17 cellular contexts compared by ENCODE assay signal in genomic region chr22:36256474-36256873, GRCh38. TPM values are rescaled to one million over a fixed set of nuclear protein-coding genes. Genes with fewer than 3 reads are reported as not detected.
A peak's percentile ranks its signal among the peaks of the same experiment; 100 is the strongest.
DNase-seq lines count a peak whose midpoint lies in the region; ATAC-seq, FAIRE-seq and TF ChIP-seq lines count a peak whose summit lies in the region.
"Had no signal": no experiment of that assay in that cellular context is flagged by ENCODE, and none has a peak within 500 bp of the region (broad histone marks: within the 10 kb centered on the region; RNA-seq: fewer than 3 reads in every experiment).

No MANE protein-coding gene starts in this region.

- no peaks in the 10 kb centered on the region for H3K27me3 Mint-ChIP-seq in activated CD4-positive, alpha-beta T cell treated with anti-CD3 and anti-CD28 coated beads for 36 hours
- no peaks in the 10 kb centered on the region for H3K27me3 Mint-ChIP-seq in activated naive CD8-positive, alpha-beta T cell treated with anti-CD3 and anti-CD28 coated beads for 36 hours
- no peaks in the 10 kb centered on the region for H3K27me3 Mint-ChIP-seq in naive thymus-derived CD8-positive, alpha-beta T cell
- H3K27me3 Mint-ChIP-seq: IgD-negative memory B cell had no signal

- H3K4me1 Mint-ChIP-seq in activated CD4-positive, alpha-beta T cell treated with anti-CD3 and anti-CD28 coated beads for 36 hours, result peaks cover 65% of the 10 kb centered on the region
- peaks cover 52% of the 10 kb centered on the region for H3K4me1 Mint-ChIP-seq in activated naive CD8-positive, alpha-beta T cell treated with anti-CD3 and anti-CD28 coated beads for 36 hours
- H3K4me1 Mint-ChIP-seq in naive thymus-derived CD8-positive, alpha-beta T cell, result peaks cover 40 to 65% (median 63%) of the 10 kb centered on the region in 4 donors

- H3K9me3 Mint-ChIP-seq in activated CD4-positive, alpha-beta T cell treated with anti-CD3 and anti-CD28 coated beads for 36 hours (ENCODE audit: low read depth), result no peaks in the 10 kb centered on the region
- H3K9me3 Mint-ChIP-seq in activated naive CD8-positive, alpha-beta T cell treated with anti-CD3 and anti-CD28 coated beads for 36 hours, result no peaks in the 10 kb centered on the region
- no peaks in the 10 kb centered on the region for H3K9me3 Mint-ChIP-seq in naive thymus-derived CD8-positive, alpha-beta T cell
- H3K9me3 Mint-ChIP-seq: IgD-negative memory B cell had no signal

- no peak for TF ChIP-seq POLR2A in GM12891 (IDR thresholded peaks at IDR 0.05; ENCODE audit: low read depth, low read length)

- no peak for DNase-seq in activated CD4-positive, alpha-beta T cell treated with anti-CD3 and anti-CD28 coated beads for 36 hours
- DNase-seq in activated CD4-positive, alpha-beta T cell treated with anti-CD3 and anti-CD28 coated beads, Interleukin-2, amount 50 U/mL, for 4 hours, result no peak
- no peak for DNase-seq in GM12891 (ENCODE audit: insufficient read length, low spot score)
- no peak for DNase-seq in activated naive CD8-positive, alpha-beta T cell treated with anti-CD3 and anti-CD28 coated beads for 36 hours
- no peak for DNase-seq in naive thymus-derived CD8-positive, alpha-beta T cell
- DNase-seq in NCI-H2196 (lab: John Stamatoyannopoulos, UW; ENCODE audit: unreplicated experiment), result no peak
- DNase-seq in omental fat pad (ENCODE audit: low spot score), result no peak
- DNase-seq: kidney glomerular epithelial cell, mucosa of descending colon, NCI-H2081, NCI-H526, pancreas had no signal

- intact Hi-C loops in activated CD4-positive, alpha-beta T cell treated with anti-CD3 and anti-CD28 coated beads for 36 hours (cut with DNase I, micrococcal nuclease), result no loop called here

- FAIRE-seq in GM12891 (lab: Jason Lieb, UNC), result peak; percentile 5
- FAIRE-seq: pancreas had no signal

- CTCF ChIA-PET in activated CD4-positive, alpha-beta T cell treated with anti-CD3 and anti-CD28 coated beads for 36 hours (lab: Charles Lee), result no interaction called here

- POLR2A ChIA-PET in activated CD4-positive, alpha-beta T cell treated with anti-CD3 and anti-CD28 coated beads for 36 hours (lab: Charles Lee), result no interaction called here
- POLR2A ChIA-PET in naive thymus-derived CD8-positive, alpha-beta T cell (lab: Charles Lee), result no interaction called here

- H3K27ac Mint-ChIP-seq in activated CD4-positive, alpha-beta T cell treated with anti-CD3 and anti-CD28 coated beads for 36 hours, result peak overlapping the region; percentile 8
- peak overlapping the region; percentile 59 for H3K27ac Mint-ChIP-seq in activated naive CD8-positive, alpha-beta T cell treated with anti-CD3 and anti-CD28 coated beads for 36 hours
- H3K27ac Mint-ChIP-seq in naive thymus-derived CD8-positive, alpha-beta T cell, result peak overlapping the region in 8 of 10 donors; percentile 1 to 80 (median 57)

- no peak overlapping the region for H3K4me3 Mint-ChIP-seq in activated CD4-positive, alpha-beta T cell treated with anti-CD3 and anti-CD28 coated beads for 36 hours
- H3K4me3 Mint-ChIP-seq in activated naive CD8-positive, alpha-beta T cell treated with anti-CD3 and anti-CD28 coated beads for 36 hours, result no peak overlapping the region
- H3K4me3 Mint-ChIP-seq in naive thymus-derived CD8-positive, alpha-beta T cell, result peak overlapping the region in 4 of 10 donors; percentile 2 to 31 (median 5)

- ATAC-seq in activated CD4-positive, alpha-beta T cell treated with anti-CD3 and anti-CD28 coated beads for 36 hours, result no peak
- no peak for ATAC-seq in naive thymus-derived CD8-positive, alpha-beta T cell
- ATAC-seq in HG03196 (IDR thresholded peaks at IDR 0.05; ENCODE audit: unreplicated experiment), result no peak
- ATAC-seq in omental fat pad (ENCODE audit: low FRiP score), result no peak
- ATAC-seq: mucosa of descending colon, pancreas had no signal

- H3K36me3 Mint-ChIP-seq in activated CD4-positive, alpha-beta T cell treated with anti-CD3 and anti-CD28 coated beads for 36 hours (ENCODE audit: low read depth), result peaks cover 42% of the 10 kb centered on the region
- H3K36me3 Mint-ChIP-seq in activated naive CD8-positive, alpha-beta T cell treated with anti-CD3 and anti-CD28 coated beads for 36 hours, result peaks cover 26% of the 10 kb centered on the region
- peaks cover 0 to 46% (median 16%) of the 10 kb centered on the region in 3 donors for H3K36me3 Mint-ChIP-seq in naive thymus-derived CD8-positive, alpha-beta T cell

- TF ChIP-seq CTCF in omental fat pad (IDR thresholded peaks at IDR 0.05), result no peak

TF ChIP-seq in GM12891, 5 proteins besides CTCF, POLR2A, EP300 and RAD21:
- TF ChIP-seq SPI1 (IDR thresholded peaks at IDR 0.05; ENCODE audit: low read depth, low read length), result no peak
- TF ChIP-seq POLR2AphosphoS5 (IDR thresholded peaks at IDR 0.05; ENCODE audit: low read depth, low read length), result no peak
- no peak for TF ChIP-seq TAF1 (IDR thresholded peaks at IDR 0.05; ENCODE audit: low read depth, low read length)
- no peak for TF ChIP-seq POU2F2 (IDR thresholded peaks at IDR 0.05; ENCODE audit: low read depth, low read length)
- no peak for TF ChIP-seq PAX5 (IDR thresholded peaks at IDR 0.05; ENCODE audit: insufficient read depth, low read length, severe bottlenecking)

RNA-seq across cellular contexts. Expression of gene APOL1, which starts 3.5 kb away (rescaled TPM):
- 10 to 100 TPM; 32.0 to 37.2 TPM for total RNA-seq in activated CD4-positive, alpha-beta T cell treated with anti-CD3 and anti-CD28 coated beads for 36 hours
- polyA plus RNA-seq in GM12891 (2012; ENCODE audit: low read depth, missing spikeins), result 46.5 TPM
- 10 to 100 TPM; 17.6 to 19.3 TPM for total RNA-seq in activated naive CD8-positive, alpha-beta T cell treated with anti-CD3 and anti-CD28 coated beads for 36 hours
- 10 to 100 TPM; 15.3 to 16.5 TPM for total RNA-seq in naive thymus-derived CD8-positive, alpha-beta T cell
- 10 to 100 TPM in 1 of 3 donors, 1 to 10 TPM in 2; 3.3 to 11.8 (median 4.6) TPM for polyA plus RNA-seq in naive thymus-derived CD8-positive, alpha-beta T cell
- total RNA-seq in omental fat pad, result 10 to 100 TPM; 27.3 to 89.3 (median 65.3) TPM
- total RNA-seq: cardiac muscle cell, smooth muscle cell had no signal

RNA-seq across cellular contexts. Expression of gene APOL2, which starts 17.1 kb away (rescaled TPM):
- 10 to 100 TPM; 64.5 TPM for total RNA-seq in activated CD4-positive, alpha-beta T cell treated with anti-CD3 and anti-CD28 coated beads for 36 hours
- 22.2 TPM for polyA plus RNA-seq in GM12891 (2012; ENCODE audit: low read depth, missing spikeins)
- total RNA-seq in activated naive CD8-positive, alpha-beta T cell treated with anti-CD3 and anti-CD28 coated beads for 36 hours, result 10 to 100 TPM; 54.3 to 57.0 TPM
- total RNA-seq in naive thymus-derived CD8-positive, alpha-beta T cell, result 10 to 100 TPM; 58.3 to 64.1 TPM
- 10 to 100 TPM; 11.7 to 16.4 (median 16.3) TPM for polyA plus RNA-seq in naive thymus-derived CD8-positive, alpha-beta T cell
- 100 to 1,000 TPM in 2 of 4 donors, 10 to 100 TPM in 2; 63.2 to 122 (median 93.0) TPM for total RNA-seq in omental fat pad

RNA-seq across cellular contexts. Expression of gene APOL4, which starts 54.9 kb away (rescaled TPM):
- under 1 TPM; 0.16 to 0.21 TPM for total RNA-seq in activated CD4-positive, alpha-beta T cell treated with anti-CD3 and anti-CD28 coated beads for 36 hours
- polyA plus RNA-seq in GM12891 (2012; ENCODE audit: low read depth, missing spikeins), result 0.14 TPM
- total RNA-seq in activated naive CD8-positive, alpha-beta T cell treated with anti-CD3 and anti-CD28 coated beads for 36 hours, result under 1 TPM; 0.70 to 0.95 TPM
- not detected for total RNA-seq in naive thymus-derived CD8-positive, alpha-beta T cell
- polyA plus RNA-seq in naive thymus-derived CD8-positive, alpha-beta T cell, result not detected
- total RNA-seq in omental fat pad, result 100 to 1,000 TPM in 1 of 4 donors, 10 to 100 TPM in 2, under 1 TPM in 1; 0.31 to 113 (median 44.3) TPM
- total RNA-seq: A172 had no signal
- polyA plus RNA-seq: cardiac muscle cell, IgD-negative memory B cell, smooth muscle cell had no signal

Comparison
In these comparisons a context has a peak if more than half of its experiments do, and no peak if none do; other contexts are left out.
1. H3K27ac Mint-ChIP-seq: peak in every context shown above with its lines; median percentile 59 in activated naive CD8-positive, alpha-beta T cell treated with anti-CD3 and anti-CD28 coated beads for 36 hours; 57 in naive thymus-derived CD8-positive, alpha-beta T cell; 8 in activated CD4-positive, alpha-beta T cell treated with anti-CD3 and anti-CD28 coated beads for 36 hours.